ENCODE assay signal across 8 cellular contexts in genomic region chr16:5024632-5025031, GRCh38. TPM values are rescaled to one million over a fixed set of nuclear protein-coding genes. Genes with fewer than 3 reads are reported as not detected.
DNase-seq lines count a peak whose midpoint lies in the region; ATAC-seq and TF ChIP-seq lines count a peak whose summit lies in the region.

No MANE protein-coding gene starts in this region.

- no peaks in the 10 kb centered on the region for H3K27me3 ChIP-seq in dorsolateral prefrontal cortex

- H3K4me3 ChIP-seq in dorsolateral prefrontal cortex, result peak overlapping the region in 7 of 59 donors; percentile 3 to 38 (median 22)

- no peaks in the 10 kb centered on the region for H3K9me3 Mint-ChIP-seq in naive thymus-derived CD8-positive, alpha-beta T cell

- peaks cover 0 to 4% (median under 1%) of the 10 kb centered on the region in 4 donors for H3K4me1 Mint-ChIP-seq in naive thymus-derived CD8-positive, alpha-beta T cell

- POLR2A ChIA-PET in naive thymus-derived CD8-positive, alpha-beta T cell (lab: Charles Lee), result no interaction called here

- peak overlapping the region in 1 of 10 donors; percentile 24 for H3K27ac Mint-ChIP-seq in naive thymus-derived CD8-positive, alpha-beta T cell

- no peak overlapping the region for H3K4me3 Mint-ChIP-seq in naive thymus-derived CD8-positive, alpha-beta T cell

- intact Hi-C loops in dorsolateral prefrontal cortex (cut with DNase I), result loop anchor here in 1 of 2 donors (2.0 kb wide), 1 partner anchor 62 kb away; no protein-coding TSS in a partner anchor

- DNase-seq in SIG-M5 treated with dmso at 0.1 percent for 504 hours (lab: John Stamatoyannopoulos, UW; ENCODE audit: unreplicated experiment) (peak; percentile 37), SIG-M5 (lab: John Stamatoyannopoulos, UW) (no peak), NCI-H510A (lab: John Stamatoyannopoulos, UW) (peak; percentile 26), dorsolateral prefrontal cortex (no peak), superior temporal gyrus (ENCODE audit: extremely low spot score) (peak; percentile 49), HuH-7.5 (ENCODE audit: low spot score) (no peak)
- DNase-seq in naive thymus-derived CD8-positive, alpha-beta T cell, result no peak

- H3K27ac ChIP-seq in dorsolateral prefrontal cortex, result peak overlapping the region in 57 of 59 donors; percentile 5 to 99 (median 79)

- no peak for ATAC-seq in HG02759 (IDR thresholded peaks at IDR 0.05; ENCODE audit: unreplicated experiment)
- no peak for ATAC-seq in naive thymus-derived CD8-positive, alpha-beta T cell

- peaks cover 0 to 20% (median 0%) of the 10 kb centered on the region in 3 donors for H3K36me3 Mint-ChIP-seq in naive thymus-derived CD8-positive, alpha-beta T cell

- H3K27me3 Mint-ChIP-seq in naive thymus-derived CD8-positive, alpha-beta T cell, result peaks cover 0 to 7% (median 2%) of the 10 kb centered on the region in 5 donors

- TF ChIP-seq CTCF in dorsolateral prefrontal cortex (IDR thresholded peaks at IDR 0.05 in 54 of 56, conservative IDR thresholded peaks at IDR 0.05 in 2 of 56; ENCODE audit: low read depth in 1 of 56, partially characterized antibody in 56 of 56), result peak in 4 of 56 donors; percentile 7 to 26 (median 14)

RNA-seq across cellular contexts. Expression of gene NAGPA, which starts 9.1 kb away (rescaled TPM):
- 10 to 100 TPM; 29.1 to 81.0 (median 49.0) TPM for total RNA-seq in dorsolateral prefrontal cortex
- total RNA-seq in naive thymus-derived CD8-positive, alpha-beta T cell, result 10 to 100 TPM; 36.7 to 39.0 TPM
- 10 to 100 TPM; 24.8 to 34.1 (median 32.6) TPM for polyA plus RNA-seq in naive thymus-derived CD8-positive, alpha-beta T cell

RNA-seq across cellular contexts. Expression of gene C16orf89, which starts 41.1 kb away (rescaled TPM):
- total RNA-seq in dorsolateral prefrontal cortex, result 10 to 100 TPM in 116 of 120 experiments, 1 to 10 TPM in 4; 7.8 to 64.9 (median 22.1) TPM
- total RNA-seq in naive thymus-derived CD8-positive, alpha-beta T cell, result not detected
- polyA plus RNA-seq in naive thymus-derived CD8-positive, alpha-beta T cell, result not detected

RNA-seq across cellular contexts. Expression of gene ALG1, which starts 47.0 kb away (rescaled TPM):
- total RNA-seq in dorsolateral prefrontal cortex, result 10 to 100 TPM; 14.4 to 28.9 (median 21.0) TPM
- total RNA-seq in naive thymus-derived CD8-positive, alpha-beta T cell, result 10 to 100 TPM; 22.8 to 27.6 TPM
- polyA plus RNA-seq in naive thymus-derived CD8-positive, alpha-beta T cell, result 10 to 100 TPM; 23.3 to 25.1 (median 24.3) TPM

Comparison
In these comparisons a context has a peak if more than half of its experiments do, and no peak if none do; other contexts are left out.
1. DNase-seq: peak in SIG-M5 treated with dmso at 0.1 percent for 504 hours (single experiment), NCI-H510A (single experiment) and superior temporal gyrus (single experiment); none in SIG-M5 (single experiment), dorsolateral prefrontal cortex (0 of 10), naive thymus-derived CD8-positive, alpha-beta T cell (0 of 10) and HuH-7.5 (single experiment).
2. RNA of gene C16orf89, which starts 41.1 kb away (total RNA-seq): 7.8 to 64.9 TPM in dorsolateral prefrontal cortex; not detected in naive thymus-derived CD8-positive, alpha-beta T cell; every median in the first group is over 4 times any median in the second.